ENCODE assay signal across 8 cellular contexts in genomic region chr12:51028126-51028810, GRCh38. TPM values are rescaled to one million over a fixed set of nuclear protein-coding genes. Genes with fewer than 3 reads are reported as not detected.
DNase-seq lines count a peak whose midpoint lies in the region; ATAC-seq and TF ChIP-seq lines count a peak whose summit lies in the region.

No MANE protein-coding gene starts in this region.

- no peaks in the 10 kb centered on the region for H3K27me3 Mint-ChIP-seq in progenitor cell of endocrine pancreas

- no peak for TF ChIP-seq CTCF in progenitor cell of endocrine pancreas (IDR thresholded peaks at IDR 0.05; ENCODE audit: unreplicated experiment)

- peak; percentile 27 for DNase-seq in NCI-H2171 treated with DMSO at 0.1 percent for 48 hours (lab: John Stamatoyannopoulos, UW)
- DNase-seq in NCI-H2171 (lab: John Stamatoyannopoulos, UW): no peak
- peak; percentile 83 for DNase-seq in LoVo (ENCODE audit: low spot score)
- DNase-seq in SIG-M5 (lab: John Stamatoyannopoulos, UW): peak; percentile 45
- DNase-seq in erythroblast (lab: John Stamatoyannopoulos, UW): peak; percentile 79 to 84
- DNase-seq in progenitor cell of endocrine pancreas (ENCODE audit: low spot score, unreplicated experiment): no peak

- ATAC-seq in GM19467 (IDR thresholded peaks at IDR 0.05; ENCODE audit: unreplicated experiment) (no peak), GM19455 (IDR thresholded peaks at IDR 0.05; ENCODE audit: unreplicated experiment) (no peak)

- no peaks in the 10 kb centered on the region for H3K36me3 Mint-ChIP-seq in progenitor cell of endocrine pancreas (ENCODE audit: insufficient read depth)

- H3K4me1 Mint-ChIP-seq in progenitor cell of endocrine pancreas (ENCODE audit: low read depth): peaks cover 38% of the 10 kb centered on the region

- H3K9me3 Mint-ChIP-seq in progenitor cell of endocrine pancreas (ENCODE audit: low read depth): no peaks in the 10 kb centered on the region

- H3K27ac Mint-ChIP-seq in progenitor cell of endocrine pancreas: peak overlapping the region; percentile 60

- TF ChIP-seq POLR2A in erythroblast (IDR thresholded peaks at IDR 0.05; ENCODE audit: low read length): no peak

- H3K4me3 Mint-ChIP-seq in progenitor cell of endocrine pancreas (ENCODE audit: low read depth): no peak overlapping the region

RNA-seq across cellular contexts. Expression of gene SLC11A2, which starts 2.1 kb away (rescaled TPM):
- total RNA-seq in progenitor cell of endocrine pancreas: 73.8 and 76.8 TPM in 2 replicates

RNA-seq across cellular contexts. Expression of gene LETMD1, which starts 19.9 kb away (rescaled TPM):
- total RNA-seq in progenitor cell of endocrine pancreas: 58.0 and 66.4 TPM in 2 replicates

RNA-seq across cellular contexts. Expression of gene CSRNP2, which starts 55.1 kb away (rescaled TPM):
- total RNA-seq in progenitor cell of endocrine pancreas: 66.4 and 67.0 TPM in 2 replicates

Comparison
In these comparisons a context has a peak if more than half of its experiments do, and no peak if none do; other contexts are left out.
1. DNase-seq: peak in NCI-H2171 treated with DMSO at 0.1 percent for 48 hours (single experiment), LoVo (single experiment), SIG-M5 (single experiment) and erythroblast (2 of 2); none in NCI-H2171 (single experiment) and progenitor cell of endocrine pancreas (single experiment).